In genomic region chr22:50286275-50286674, GRCh38 we compare ENCODE assay signal across 26 cellular contexts.
"Had no signal": no experiment of that assay in that cellular context is flagged by ENCODE, and none has a peak within 500 bp of the region (broad histone marks: within the 10 kb centered on the region; RNA-seq: fewer than 3 reads in every experiment).

No MANE protein-coding gene starts in this region.

- H3K27ac ChIP-seq: heart right ventricle, hepatocyte, left ventricle myocardium inferior, neutrophil, right atrium auricular region, right lobe of liver, testis, thyroid gland, transverse colon, vagina had no signal

- H3K4me2 ChIP-seq: hepatocyte, smooth muscle cell had no signal

- H3K27me3 ChIP-seq: heart right ventricle, hepatocyte, right atrium auricular region, right lobe of liver, testis, thyroid gland, transverse colon, upper lobe of left lung, vagina had no signal

- H3K27ac Mint-ChIP-seq: naive thymus-derived CD8-positive, alpha-beta T cell; nephron; progenitor cell of endocrine pancreas; stimulated activated naive CD8-positive, alpha-beta T cell treated with anti-CD3 and anti-CD28 coated beads, Interleukin-15, Interleukin-2, amounts not matched to agents 100 ng/mL and 50 ng/mL, for 24 hours had no signal

- H3K4me3 Mint-ChIP-seq: naive thymus-derived CD8-positive, alpha-beta T cell; nephron; neural crest cell; stimulated activated naive CD8-positive, alpha-beta T cell treated with anti-CD3 and anti-CD28 coated beads, Interleukin-15, Interleukin-2, amounts not matched to agents 100 ng/mL and 50 ng/mL, for 24 hours had no signal

- H3K4me1 ChIP-seq: right lobe of liver, testis, transverse colon had no signal

- H2AFZ ChIP-seq: hepatocyte had no signal

- DNase-seq: heart right ventricle; islet precursor cell; left ventricle myocardium inferior; mesendoderm; midbrain; mucosa of descending colon; naive thymus-derived CD8-positive, alpha-beta T cell; occipital lobe; right lobe of liver; stimulated activated CD4-positive, alpha-beta T cell treated with anti-CD3 and anti-CD28 coated beads, Interleukin-1b, Interleukin-23, amount 100 ng/mL, for 48 hours; stimulated activated CD4-positive, alpha-beta T cell treated with anti-CD3 and anti-CD28 coated beads, Interleukin-2, amount 100 ng/mL, for 48 hours; stimulated activated naive CD4-positive, alpha-beta T cell; testis; thyroid gland; transverse colon; upper lobe of left lung had no signal

- ATAC-seq: heart right ventricle; mucosa of descending colon; naive thymus-derived CD8-positive, alpha-beta T cell; right lobe of liver had no signal

- H3K9me3 ChIP-seq: heart right ventricle, left ventricle myocardium inferior, mucosa of descending colon, neutrophil, right atrium auricular region, right lobe of liver, testis, thyroid gland, transverse colon, upper lobe of left lung, vagina had no signal

- H3K27me3 Mint-ChIP-seq: progenitor cell of endocrine pancreas; stimulated activated naive CD8-positive, alpha-beta T cell treated with anti-CD3 and anti-CD28 coated beads, Interleukin-15, Interleukin-2, amounts not matched to agents 100 ng/mL and 50 ng/mL, for 24 hours had no signal

- H3K4me3 ChIP-seq: heart right ventricle, hepatocyte, left ventricle myocardium inferior, lung, mucosa of descending colon, right atrium auricular region, right lobe of liver, smooth muscle cell, testis, thyroid gland, transverse colon, upper lobe of left lung, vagina had no signal

- H3K9me3 Mint-ChIP-seq: naive thymus-derived CD8-positive, alpha-beta T cell; nephron; neural crest cell; stimulated activated naive CD8-positive, alpha-beta T cell treated with anti-CD3 and anti-CD28 coated beads, Interleukin-15, Interleukin-2, amounts not matched to agents 100 ng/mL and 50 ng/mL, for 24 hours had no signal

- H3K4me1 Mint-ChIP-seq: naive thymus-derived CD8-positive, alpha-beta T cell; nephron; neural crest cell had no signal

- H3K36me3 ChIP-seq: neutrophil had no signal
